Comparison of ENCODE assay signal across 1 cellular context in the genomic region with DNA sequence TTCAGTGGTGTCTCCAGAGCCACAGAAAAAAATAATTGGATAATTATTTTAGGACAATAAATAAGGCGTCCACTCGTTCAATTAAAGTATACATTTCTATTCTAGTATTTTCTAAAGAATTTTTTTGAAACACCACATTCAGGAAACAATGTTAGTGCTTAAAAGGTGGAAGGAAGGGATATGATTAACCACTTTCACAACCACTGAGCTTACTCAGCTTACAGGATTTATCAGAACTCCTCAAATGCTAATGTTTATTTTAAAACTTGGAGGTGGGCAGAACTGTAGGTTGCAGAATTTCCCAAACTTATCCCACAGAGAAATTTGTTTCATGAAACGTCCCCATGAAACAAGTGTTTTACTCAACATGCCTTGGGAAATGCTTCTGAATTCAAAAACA.
TF ChIP-seq lines count a peak whose summit lies in the region.

No MANE protein-coding gene starts in this region.

TF ChIP-seq in IMR-90, 13 proteins besides CTCF, POLR2A, EP300 and RAD21:
- TF ChIP-seq MAFK (IDR thresholded peaks at IDR 0.05; ENCODE audit: low read depth, low read length) (no peak), BHLHE40 (IDR thresholded peaks at IDR 0.05; ENCODE audit: low read depth, low read length) (no peak), FOS (IDR thresholded peaks at IDR 0.05; ENCODE audit: low read depth, low read length) (no peak), SMC3 (IDR thresholded peaks at IDR 0.05; ENCODE audit: low read depth, low read length) (no peak)
- TF ChIP-seq, protein P1, sequence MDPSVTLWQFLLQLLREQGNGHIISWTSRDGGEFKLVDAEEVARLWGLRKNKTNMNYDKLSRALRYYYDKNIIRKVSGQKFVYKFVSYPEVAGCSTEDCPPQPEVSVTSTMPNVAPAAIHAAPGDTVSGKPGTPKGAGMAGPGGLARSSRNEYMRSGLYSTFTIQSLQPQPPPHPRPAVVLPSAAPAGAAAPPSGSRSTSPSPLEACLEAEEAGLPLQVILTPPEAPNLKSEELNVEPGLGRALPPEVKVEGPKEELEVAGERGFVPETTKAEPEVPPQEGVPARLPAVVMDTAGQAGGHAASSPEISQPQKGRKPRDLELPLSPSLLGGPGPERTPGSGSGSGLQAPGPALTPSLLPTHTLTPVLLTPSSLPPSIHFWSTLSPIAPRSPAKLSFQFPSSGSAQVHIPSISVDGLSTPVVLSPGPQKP (IDR thresholded peaks at IDR 0.05; ENCODE audit: borderline replicate concordance, low read depth, low read length), result no peak
